ENCODE assay signal across 7 cellular contexts in genomic region chr1:95233321-95233736, GRCh38. TPM values are rescaled to one million over a fixed set of nuclear protein-coding genes. Genes with fewer than 3 reads are reported as not detected.
DNase-seq lines count a peak whose midpoint lies in the region; ATAC-seq and TF ChIP-seq lines count a peak whose summit lies in the region.

No MANE protein-coding gene starts in this region.

- peaks cover 2% of the 10 kb centered on the region for H3K27me3 Mint-ChIP-seq in H9 (ENCODE audit: low read depth)

- no peak overlapping the region for H4K5ac ChIP-seq in H9 (ENCODE audit: insufficient read length, low read depth, low read length)

- H2AK5ac ChIP-seq in H9 (ENCODE audit: insufficient read length, low read length) (no peak overlapping the region), neuronal stem cell (ENCODE audit: low read depth, low read length) (no peak overlapping the region)

- no peaks in the 10 kb centered on the region for H4K20me1 ChIP-seq in H9 (ENCODE audit: control insufficient read depth, insufficient read depth, insufficient read length)

- H3K23ac ChIP-seq in H9 (ENCODE audit: insufficient read length, low read depth, low read length) (no peak overlapping the region), neuronal stem cell (ENCODE audit: low read depth, low read length, poor library complexity) (no peak overlapping the region)

- H3K56ac ChIP-seq in H9 (ENCODE audit: insufficient read length, low read depth, low read length) = no peak overlapping the region

- H2AFZ ChIP-seq in H9 (ENCODE audit: low read length) (peak overlapping the region; percentile 2), neuronal stem cell (ENCODE audit: low read length) (peak overlapping the region; percentile 96)

- peaks cover 2 to 4% (median 3%) of the 10 kb centered on the region in 3 experiments; a peak in 4 of 7 replicates for H3K36me3 Mint-ChIP-seq in H9 (ENCODE audit: insufficient read depth in 1 of 3, low read depth in 3 of 3)

- H3K27me3 ChIP-seq in H9 (ENCODE audit: insufficient read depth, low read length) (no peaks in the 10 kb centered on the region), WERI-Rb-1 (ENCODE audit: insufficient read depth, low read depth, severe bottlenecking) (no peaks in the 10 kb centered on the region), gastroesophageal sphincter (no peaks in the 10 kb centered on the region), neuronal stem cell (ENCODE audit: control insufficient read depth in 3 of 3, insufficient read depth in 3 of 3, low read depth in 1 of 3, low read length in 3 of 3) (peaks cover 0 to 28% (median 0%) of the 10 kb centered on the region in 3 experiments)

- DNase-seq in H9 (no peak), WERI-Rb-1 (no peak), neuronal stem cell (ENCODE audit: low spot score) (peak; percentile 23)

- no peak overlapping the region for H2BK20ac ChIP-seq in H9 (ENCODE audit: low read depth, low read length, poor library complexity, severe bottlenecking)

- TF ChIP-seq POLR2A in gastroesophageal sphincter (IDR thresholded peaks at IDR 0.05) = no peak

- H3K79me1 ChIP-seq in H9 (ENCODE audit: insufficient read depth, low read depth, low read length, poor library complexity, severe bottlenecking) = no peaks in the 10 kb centered on the region
- H3K79me1 ChIP-seq in neuronal stem cell (ENCODE audit: low read depth, low read length) = no peaks in the 10 kb centered on the region

- no peak overlapping the region for H3T11ph ChIP-seq in H9 (ENCODE audit: low read length)

- WGBS in H9 (ENCODE audit: extremely low coverage, insufficient read length, low lambda C conversion rate) = no CpG with 5 or more reads among the region's 13 CpGs
- 0 to 7% methylated on average over 2 to 6 of the region's 13 CpGs for WGBS in gastroesophageal sphincter (ENCODE audit: low coverage in 1 of 2), 2 donors
- WGBS in neuronal stem cell (ENCODE audit: extremely low coverage in 2 of 2, insufficient read length in 2 of 2, insufficient replicate concordance in 1 of 2), 2 donors = no CpG with 5 or more reads among the region's 13 CpGs

- no peak overlapping the region for H2BK15ac ChIP-seq in H9 (ENCODE audit: low read depth, low read length)
- no peak overlapping the region for H2BK15ac ChIP-seq in neuronal stem cell (ENCODE audit: low read length)

- H3K79me2 ChIP-seq in H9 (ENCODE audit: insufficient read depth, low read length) = no peaks in the 10 kb centered on the region; the same call in 1 of the 2 replicates

- no peaks in the 10 kb centered on the region for H3K9me3 ChIP-seq in H9 (ENCODE audit: control insufficient read depth, low read depth, low read length)
- H3K9me3 ChIP-seq in WERI-Rb-1 (ENCODE audit: severe bottlenecking) = no peaks in the 10 kb centered on the region
- H3K9me3 ChIP-seq in gastroesophageal sphincter = no peaks in the 10 kb centered on the region
- H3K9me3 ChIP-seq in neuronal stem cell (replicated peaks in 1 of 2; ENCODE audit: control insufficient read depth in 2 of 2, insufficient read depth in 1 of 2, low read depth in 1 of 2, low read length in 2 of 2) = no peaks in the 10 kb centered on the region

- no peak for TF ChIP-seq EP300 in gastroesophageal sphincter (IDR thresholded peaks at IDR 0.05)

- H3K4me3 ChIP-seq in WERI-Rb-1 (ENCODE audit: low read depth, low read length) = peak overlapping the region; percentile 59
- H3K4me3 ChIP-seq in gastroesophageal sphincter = peak overlapping the region; percentile 54 to 67
- H3K4me3 ChIP-seq in neuronal stem cell (ENCODE audit: low read length in 2 of 2) = peak overlapping the region; percentile 73 to 95

- ATAC-seq in gastroesophageal sphincter (peak; percentile 24), GM21381 (IDR thresholded peaks at IDR 0.05; ENCODE audit: unreplicated experiment) (no peak), GM18907 (IDR thresholded peaks at IDR 0.05; ENCODE audit: unreplicated experiment) (no peak), GM19395 (IDR thresholded peaks at IDR 0.05; ENCODE audit: unreplicated experiment) (no peak)

- no peaks in the 10 kb centered on the region for H3K9me3 Mint-ChIP-seq in H9

- H3K14ac ChIP-seq in H9 (ENCODE audit: insufficient read depth, low read length) (no peak overlapping the region), neuronal stem cell (ENCODE audit: low read length) (no peak overlapping the region)

- H3K4me1 Mint-ChIP-seq in H9 = peaks cover 22 to 29% of the 10 kb centered on the region in 2 experiments

- peaks cover 9% of the 10 kb centered on the region for H3K23me2 ChIP-seq in H9 (ENCODE audit: insufficient read length, low read depth, low read length, poor library complexity, severe bottlenecking)

- H3K36me3 ChIP-seq in WERI-Rb-1 (no peaks in the 10 kb centered on the region), gastroesophageal sphincter (no peaks in the 10 kb centered on the region), neuronal stem cell (replicated peaks in 1 of 2; ENCODE audit: control insufficient read depth in 2 of 2, insufficient read depth in 2 of 2, low read length in 2 of 2) (peaks cover 0 to 16% of the 10 kb centered on the region in 2 donors)

- H2BK12ac ChIP-seq in H9 (ENCODE audit: insufficient read length, low read depth, low read length) = no peak overlapping the region
- H2BK12ac ChIP-seq in neuronal stem cell (ENCODE audit: low read length) = no peak overlapping the region

- H4K8ac ChIP-seq in H9 (replicated peaks; ENCODE audit: insufficient read length, low read depth, low read length) (no peak overlapping the region), neuronal stem cell (ENCODE audit: low read depth, low read length) (peak overlapping the region; percentile 20)

- H3K18ac ChIP-seq in H9 (ENCODE audit: insufficient read length, low read depth, low read length) (no peak overlapping the region), neuronal stem cell (ENCODE audit: low read length) (peak overlapping the region; percentile 73)

- peak overlapping the region; percentile 80 for H3K4me2 ChIP-seq in H9 (ENCODE audit: insufficient read depth, insufficient read length, low read length)
- H3K4me2 ChIP-seq in neuronal stem cell (ENCODE audit: insufficient read depth, low read length, poor library complexity, severe bottlenecking) = peak overlapping the region; percentile 63

- H3K27ac ChIP-seq in H9 (ENCODE audit: insufficient read length, low read depth, low read length) = no peak overlapping the region
- peak overlapping the region; percentile 84 for H3K27ac ChIP-seq in WERI-Rb-1
- H3K27ac ChIP-seq in gastroesophageal sphincter = peak overlapping the region; percentile 21 to 87 (median 85)
- no peak overlapping the region for H3K27ac ChIP-seq in neuronal stem cell (replicated peaks; ENCODE audit: low read length)

- no peak overlapping the region for H4K91ac ChIP-seq in H9 (ENCODE audit: insufficient read length, low read depth, low read length)
- H4K91ac ChIP-seq in neuronal stem cell (ENCODE audit: low read depth, low read length, poor library complexity) = no peak overlapping the region

- peak overlapping the region; percentile 73 to 82 (median 77); a peak in 5 of 7 replicates for H3K27ac Mint-ChIP-seq in H9

- TF ChIP-seq CTCF in H9 (conservative IDR thresholded peaks at IDR 0.05) (no peak), WERI-Rb-1 (IDR thresholded peaks at IDR 0.05; ENCODE audit: low read depth, low read length) (no peak), gastroesophageal sphincter (IDR thresholded peaks at IDR 0.05) (no peak)

- H3K4me3 Mint-ChIP-seq in H9 = peak overlapping the region; percentile 79 to 89

- H2BK120ac ChIP-seq in H9 (ENCODE audit: low read depth, low read length, poor library complexity, severe bottlenecking) (no peak overlapping the region), neuronal stem cell (ENCODE audit: low read depth, low read length) (no peak overlapping the region)

- H3K9ac ChIP-seq in H9 (ENCODE audit: extremely low read depth, insufficient read length, low read length) (peak overlapping the region; percentile 16), neuronal stem cell (ENCODE audit: low read depth, low read length, poor library complexity) (peak overlapping the region; percentile 76)

- no peak overlapping the region for H3K4ac ChIP-seq in H9 (ENCODE audit: low read depth, low read length)
- H3K4ac ChIP-seq in neuronal stem cell (ENCODE audit: low read length) = no peak overlapping the region

- H2BK5ac ChIP-seq in H9 (ENCODE audit: insufficient read length, low read length) (no peak overlapping the region), neuronal stem cell (ENCODE audit: low read length) (peak overlapping the region; percentile 83)

- H3K4me1 ChIP-seq in H9 (ENCODE audit: insufficient read depth, low read length) (no peaks in the 10 kb centered on the region; the same call in 1 of the 2 replicates), gastroesophageal sphincter (peaks cover 2 to 60% (median 12%) of the 10 kb centered on the region in 3 donors), neuronal stem cell (ENCODE audit: control insufficient read depth in 2 of 2, insufficient read depth in 1 of 2, low read depth in 1 of 2, low read length in 2 of 2) (peaks cover 0 to 9% of the 10 kb centered on the region in 2 donors)

RNA-seq across cellular contexts. Expression of gene RWDD3, which starts 0.7 kb away (rescaled TPM):
- total RNA-seq in H9 (2021) = 15.3 and 18.0 TPM in 2 replicates
- 10 to 100 TPM in 1 of 4 donors, 1 to 10 TPM in 3; 8.7 to 10.1 (median 9.5) TPM for total RNA-seq in gastroesophageal sphincter
- 31.5 TPM for polyA plus RNA-seq in neuronal stem cell (2013, experiment 1 of 2)
- 35.7 TPM for polyA plus RNA-seq in neuronal stem cell (2013, experiment 2 of 2)

Comparison
In these comparisons a context has a peak if more than half of its experiments do, and no peak if none do; other contexts are left out.
1. H3K27ac ChIP-seq: peak in WERI-Rb-1 (single experiment) and gastroesophageal sphincter (4 of 4); none in H9 (single experiment) and neuronal stem cell (single experiment).
2. Peak in every context shown above with its lines, with median percentiles within 50 percentile points of each other: H3K4me3 ChIP-seq.